ENCODE assay signal across 24 cellular contexts in the genomic region with DNA sequence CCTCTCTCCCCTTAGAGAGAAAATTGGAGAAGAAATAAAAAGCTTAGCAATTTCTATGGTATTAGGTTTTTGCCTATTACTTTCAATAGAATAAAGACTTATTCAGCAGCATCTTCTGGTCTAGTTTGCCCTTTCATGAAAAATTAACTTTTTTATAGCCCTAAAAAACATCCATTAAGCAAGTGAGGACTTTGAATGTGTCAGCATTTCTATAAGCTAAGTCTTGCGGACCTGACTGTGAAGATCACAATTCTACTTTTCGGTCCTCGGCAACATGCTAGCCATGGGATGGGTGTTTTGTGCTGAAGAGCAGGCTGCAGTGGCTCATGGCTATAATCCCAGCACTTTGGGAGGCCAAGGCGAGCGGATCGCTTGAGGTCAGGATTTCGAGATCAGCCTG.
"Had no signal": no experiment of that assay in that cellular context is flagged by ENCODE, and none has a peak within 500 bp of the region (broad histone marks: within the 10 kb centered on the region; RNA-seq: fewer than 3 reads in every experiment).

No MANE protein-coding gene starts in this region.

- H3K27me3 Mint-ChIP-seq: effector memory CD8-positive, alpha-beta T cell had no signal

- DNase-seq: activated CD4-positive, alpha-beta T cell treated with anti-CD3 and anti-CD28 coated beads for 36 hours; activated CD4-positive, CD25-positive, alpha-beta regulatory T cell; activated effector memory CD4-positive, alpha-beta T cell treated with Interleukin-2 at 50 U/mL for 16 hours; activated naive CD4-positive, alpha-beta T cell treated with Interleukin-2 at 50 U/mL for 16 hours; activated T-cell treated with anti-CD3 and anti-CD28 coated beads for 4 hours; aorta; brain microvascular endothelial cell; effector memory CD8-positive, alpha-beta T cell; erythroblast; gastrocnemius medialis; hippocampal formation; immature natural killer cell; natural killer cell; right cardiac atrium; stimulated activated CD4-positive, alpha-beta T cell treated with anti-CD3 and anti-CD28 coated beads, Interleukin-15, amount 100 ng/mL, for 24 hours; stimulated activated CD4-positive, alpha-beta T cell treated with anti-CD3 and anti-CD28 coated beads, Interleukin-2, amount 100 ng/mL, for 24 hours; stimulated activated naive B cell treated with anti-CD40 and anti-IgM and Interleukin-4, amounts not matched to agents 10 μg/mL and 1 μg/mL and 100 μg/mL, for 72 hours; stomach; T-helper 1 cell had no signal

- H3K36me3 ChIP-seq: brain microvascular endothelial cell, gastrocnemius medialis, stomach, thyroid gland had no signal

- H3K27me3 ChIP-seq: brain microvascular endothelial cell, gastrocnemius medialis, stomach, thyroid gland had no signal

- H3K4me3 Mint-ChIP-seq: activated CD4-positive, alpha-beta T cell treated with anti-CD3 and anti-CD28 coated beads for 36 hours; activated naive CD8-positive, alpha-beta T cell; effector memory CD8-positive, alpha-beta T cell; immature natural killer cell; memory B cell; natural killer cell; stimulated activated naive B cell treated with anti-CD40 and anti-IgM and Interleukin-4, amounts not matched to agents 10 μg/mL and 1 μg/mL and 100 μg/mL, for 72 hours; T-helper 2 cell treated with Interferon-gamma antibody and Interleukin-4, amounts not matched to agents 5 μg/mL and 100 μg/mL, for 36 hours had no signal

- H3K27ac Mint-ChIP-seq: activated CD4-positive, alpha-beta T cell treated with anti-CD3 and anti-CD28 coated beads for 36 hours; activated naive CD8-positive, alpha-beta T cell; effector memory CD8-positive, alpha-beta T cell; immature natural killer cell; memory B cell; natural killer cell; stimulated activated naive B cell treated with anti-CD40 and anti-IgM and Interleukin-4, amounts not matched to agents 10 μg/mL and 1 μg/mL and 100 μg/mL, for 72 hours; T-helper 2 cell treated with Interferon-gamma antibody and Interleukin-4, amounts not matched to agents 5 μg/mL and 100 μg/mL, for 36 hours had no signal

- H3K36me3 Mint-ChIP-seq: activated naive CD8-positive, alpha-beta T cell; immature natural killer cell; memory B cell; natural killer cell; stimulated activated naive B cell treated with anti-CD40 and anti-IgM and Interleukin-4, amounts not matched to agents 10 μg/mL and 1 μg/mL and 100 μg/mL, for 72 hours had no signal

- H3K27ac ChIP-seq: brain microvascular endothelial cell, coronary artery, gastrocnemius medialis, stomach, thyroid gland had no signal

- H3K9me3 ChIP-seq: gastrocnemius medialis, stomach, thyroid gland had no signal

- ATAC-seq: activated CD4-positive, alpha-beta T cell treated with anti-CD3 and anti-CD28 coated beads for 36 hours; effector memory CD8-positive, alpha-beta T cell; gastrocnemius medialis; natural killer cell; right cardiac atrium; stimulated activated naive B cell treated with anti-CD40 and anti-IgM and Interleukin-4, amounts not matched to agents 10 μg/mL and 1 μg/mL and 100 μg/mL, for 72 hours had no signal

- H3K4me3 ChIP-seq: coronary artery, gastrocnemius medialis, stomach, thyroid gland had no signal

- H3K4me1 Mint-ChIP-seq: immature natural killer cell; memory B cell; natural killer cell; stimulated activated naive B cell treated with anti-CD40 and anti-IgM and Interleukin-4, amounts not matched to agents 10 μg/mL and 1 μg/mL and 100 μg/mL, for 72 hours had no signal

- H3K9me3 Mint-ChIP-seq: memory B cell; natural killer cell; stimulated activated naive B cell treated with anti-CD40 and anti-IgM and Interleukin-4, amounts not matched to agents 10 μg/mL and 1 μg/mL and 100 μg/mL, for 72 hours; T-helper 2 cell treated with Interferon-gamma antibody and Interleukin-4, amounts not matched to agents 5 μg/mL and 100 μg/mL, for 36 hours had no signal
